ENCODE assay signal across 8 cellular contexts in genomic region chrX:54182194-54182863, GRCh38.
DNase-seq lines count a peak whose midpoint lies in the region; ATAC-seq lines count a peak whose summit lies in the region.

No MANE protein-coding gene starts in this region.

- H3K36me3 ChIP-seq in ACC112 (ENCODE audit: insufficient read depth, low read length) (no peaks in the 10 kb centered on the region), duodenal mucosa (ENCODE audit: control insufficient read depth in 1 of 2, insufficient read depth in 2 of 2, low read length in 2 of 2) (no peaks in the 10 kb centered on the region)

- H3K27ac ChIP-seq in ACC112 (ENCODE audit: low read depth, low read length), result peak overlapping the region; percentile 78
- peak overlapping the region; percentile 62 for H3K27ac ChIP-seq in duodenal mucosa (ENCODE audit: low read depth, low read length)

- H2AFZ ChIP-seq in ACC112 (ENCODE audit: low read length, unreplicated experiment), result no peak overlapping the region

- H3K9ac ChIP-seq in duodenal mucosa (ENCODE audit: low read depth in 1 of 2, low read length in 2 of 2), result peak overlapping the region; percentile 48 to 57

- DNase-seq in NCI-H446 (lab: John Stamatoyannopoulos, UW) (peak; percentile 0 to 53), medulla oblongata (ENCODE audit: extremely low spot score) (peak; percentile 69)
- peak; percentile 59 to 61 for DNase-seq in activated CD4-positive, alpha-beta T cell treated with anti-CD3 and anti-CD28 coated beads, Interleukin-2, amount 50 U/mL, for 4 hours
- DNase-seq in stimulated activated CD8-positive, alpha-beta memory T cell treated with anti-CD3 and anti-CD28 coated beads, Interleukin-12 subunit alpha, Interleukin-12 subunit beta, amount 100 ng/mL, for 1 hour (ENCODE audit: low read depth), result peak; percentile 36

- H3K79me2 ChIP-seq in ACC112 (ENCODE audit: control insufficient read depth, insufficient read depth, low read length, unreplicated experiment), result peaks cover 54% of the 10 kb centered on the region

- ATAC-seq in GM18520 (IDR thresholded peaks at IDR 0.05; ENCODE audit: unreplicated experiment), result peak; percentile 41
- ATAC-seq in HG03045 (IDR thresholded peaks at IDR 0.05; ENCODE audit: unreplicated experiment), result peak; percentile 72

- H3K4me1 ChIP-seq in ACC112 (ENCODE audit: control insufficient read depth, insufficient read depth, low read length, unreplicated experiment) (peaks cover 4% of the 10 kb centered on the region), duodenal mucosa (ENCODE audit: control insufficient read depth in 1 of 2, insufficient read depth in 2 of 2, low read length in 2 of 2) (peaks cover 20 to 37% of the 10 kb centered on the region in 2 donors)

- H3K9me3 ChIP-seq in duodenal mucosa (ENCODE audit: control insufficient read depth in 1 of 2, low read length in 2 of 2), result no peaks in the 10 kb centered on the region

- no peaks in the 10 kb centered on the region for H3K27me3 ChIP-seq in ACC112 (ENCODE audit: insufficient read depth, low read length)
- no peaks in the 10 kb centered on the region for H3K27me3 ChIP-seq in duodenal mucosa (ENCODE audit: control insufficient read depth in 1 of 2, insufficient read depth in 2 of 2, low read length in 2 of 2)

- H3K4me3 ChIP-seq in ACC112 (ENCODE audit: low read depth, low read length) (peak overlapping the region; percentile 92), duodenal mucosa (ENCODE audit: low read depth in 1 of 2, low read length in 2 of 2) (peak overlapping the region; percentile 68 to 79)

Comparison
In these comparisons a context has a peak if more than half of its experiments do, and no peak if none do; other contexts are left out.
1. Peak in every context shown above with its lines: DNase-seq, ATAC-seq, H3K4me3 ChIP-seq and H3K27ac ChIP-seq.